Comparison of ENCODE assay signal across 14 cellular contexts in genomic region chr16:12735805-12736204, GRCh38.
DNase-seq lines count a peak whose midpoint lies in the region; ATAC-seq and TF ChIP-seq lines count a peak whose summit lies in the region.
"Had no signal": no experiment of that assay in that cellular context is flagged by ENCODE, and none has a peak within 500 bp of the region (broad histone marks: within the 10 kb centered on the region; RNA-seq: fewer than 3 reads in every experiment).

No MANE protein-coding gene starts in this region.

- H3K36me3 ChIP-seq in H7 (replicated peaks; ENCODE audit: control insufficient read depth, insufficient read depth, low read length) (no peaks in the 10 kb centered on the region), endodermal cell (ENCODE audit: control insufficient read depth, insufficient read depth, low read length) (no peaks in the 10 kb centered on the region)

- H3K4me3 ChIP-seq in H7 (ENCODE audit: insufficient read depth, low read depth, low read length) = no peak overlapping the region
- H3K4me3 ChIP-seq in endodermal cell (ENCODE audit: low read length) = no peak overlapping the region
- H3K4me3 ChIP-seq: BLaER1 had no signal

- H3K4me1 Mint-ChIP-seq in endodermal cell = peaks cover 1% of the 10 kb centered on the region
- H3K4me1 Mint-ChIP-seq: CD14-positive monocyte; CD4-positive, alpha-beta memory T cell had no signal

- H3K9me3 Mint-ChIP-seq in endodermal cell = peaks cover 28% of the 10 kb centered on the region

- TF ChIP-seq CTCF in endodermal cell (conservative IDR thresholded peaks at IDR 0.05) = peak; percentile 43

- H3K27me3 ChIP-seq in H7 (ENCODE audit: control insufficient read depth, insufficient read depth, low read length) = no peaks in the 10 kb centered on the region
- no peaks in the 10 kb centered on the region for H3K27me3 ChIP-seq in endodermal cell (ENCODE audit: control insufficient read depth, insufficient read depth, low read length, poor library complexity, severe bottlenecking)
- H3K27me3 ChIP-seq: BLaER1 had no signal

- H3K4me1 ChIP-seq in endodermal cell (ENCODE audit: control insufficient read depth, insufficient read depth, low read length) = no peaks in the 10 kb centered on the region

- H3K9ac ChIP-seq in endodermal cell (ENCODE audit: extremely low read depth, low read length, poor library complexity, severe bottlenecking) = no peak overlapping the region
- H3K9ac ChIP-seq: BLaER1 had no signal

- ATAC-seq in HG03108 (IDR thresholded peaks at IDR 0.05; ENCODE audit: unreplicated experiment) = no peak

- no peak overlapping the region for H3K27ac ChIP-seq in endodermal cell (ENCODE audit: low read depth, low read length)
- H3K27ac ChIP-seq: BLaER1 had no signal

- H3K27ac Mint-ChIP-seq in endodermal cell = no peak overlapping the region
- H3K27ac Mint-ChIP-seq: CD4-positive, alpha-beta memory T cell had no signal

- H3K4me3 Mint-ChIP-seq in endodermal cell = no peak overlapping the region
- H3K4me3 Mint-ChIP-seq: CD14-positive monocyte; CD4-positive, alpha-beta memory T cell had no signal

- H3K36me3 Mint-ChIP-seq in endodermal cell (ENCODE audit: low read depth) = peaks cover 37% of the 10 kb centered on the region

- 100% methylated on average over 2 of the region's 2 CpGs; no CpG with 5 or more reads in 1 of the 2 experiments for WGBS in endodermal cell (ENCODE audit: insufficient coverage in 1 of 2, insufficient read length in 1 of 2), 2 experiments

- H3K9me3 ChIP-seq in endodermal cell (ENCODE audit: control insufficient read depth, low read length) = peaks cover 24% of the 10 kb centered on the region

- peak; percentile 17 for DNase-seq in activated CD8-positive, alpha-beta memory T cell treated with anti-CD3 and anti-CD28 coated beads for 24 hours
- no peak for DNase-seq in activated CD8-positive, alpha-beta memory T cell treated with anti-CD3 and anti-CD28 coated beads, Interleukin-2, amount 50 U/mL, for 4 hours
- DNase-seq in H7 (peak; percentile 42), endodermal cell (no peak), activated gamma-delta T cell (lab: John Stamatoyannopoulos, UW) (no peak), anterior cingulate cortex (lab: John Stamatoyannopoulos, UW) (no peak)
- DNase-seq: 8988T; Calu3; CD4-positive, alpha-beta memory T cell; DMS79 treated with DMSO at 0.1 percent for 48 hours; GF-D8 had no signal

- H3K27me3 Mint-ChIP-seq in endodermal cell (ENCODE audit: insufficient read depth) = no peaks in the 10 kb centered on the region
- H3K27me3 Mint-ChIP-seq: CD4-positive, alpha-beta memory T cell had no signal

Comparison
In these comparisons a context has a peak if more than half of its experiments do, and no peak if none do; other contexts are left out.
1. DNase-seq: peak in activated CD8-positive, alpha-beta memory T cell treated with anti-CD3 and anti-CD28 coated beads for 24 hours (single experiment) and H7 (single experiment); none in activated CD8-positive, alpha-beta memory T cell treated with anti-CD3 and anti-CD28 coated beads, Interleukin-2, amount 50 U/mL, for 4 hours (single experiment), endodermal cell (single experiment), activated gamma-delta T cell (single experiment) and anterior cingulate cortex (0 of 58).